In the genomic region with DNA sequence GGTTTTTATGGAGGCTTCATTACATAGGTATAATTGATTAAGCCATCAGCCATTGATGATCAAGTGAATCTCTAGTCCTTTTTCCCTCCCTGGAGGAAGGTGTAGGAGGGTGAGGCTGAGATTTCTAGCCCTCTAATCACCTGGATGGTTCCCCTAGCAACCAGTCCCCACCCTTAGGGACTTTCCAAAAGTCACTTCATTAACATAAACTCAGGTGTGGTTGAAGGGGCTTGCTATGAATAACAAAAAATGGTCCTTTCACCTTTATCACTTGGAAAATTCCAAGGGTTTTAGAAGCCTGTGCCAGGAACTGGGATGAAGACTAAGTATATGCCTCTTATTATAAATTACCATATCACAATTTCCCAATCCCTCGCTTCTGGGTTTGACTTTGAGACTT, we compare ENCODE assay signal across 25 cellular contexts. TPM values are rescaled to one million over a fixed set of nuclear protein-coding genes. Genes with fewer than 3 reads are reported as not detected.
"Had no signal": no experiment of that assay in that cellular context is flagged by ENCODE, and none has a peak within 500 bp of the region (broad histone marks: within the 10 kb centered on the region; RNA-seq: fewer than 3 reads in every experiment).

No MANE protein-coding gene starts in this region.

- DNase-seq: colonic mucosa; dermis blood vessel endothelial cell; esophagus squamous epithelium; foreskin fibroblast; naive thymus-derived CD4-positive, alpha-beta T cell; nephron progenitor cell; psoas muscle; retina; right lobe of liver; stimulated activated CD4-positive, alpha-beta T cell treated with anti-CD3 and anti-CD28 coated beads, Interleukin-4, amount 100 ng/mL, for 1 hour; stimulated activated naive CD8-positive, alpha-beta T cell treated with anti-CD3 and anti-CD28 coated beads, Interleukin-15, amount 100 ng/mL, for 72 hours; testis; upper lobe of right lung had no signal

- H3K36me3 ChIP-seq: colonic mucosa, esophagus squamous epithelium, neutrophil, right lobe of liver, tibial nerve, upper lobe of right lung, vagina had no signal

- H3K27me3 ChIP-seq: colonic mucosa, esophagus squamous epithelium, right lobe of liver, testis, tibial nerve, upper lobe of right lung, vagina had no signal

- H3K36me3 Mint-ChIP-seq: naive thymus-derived CD4-positive, alpha-beta T cell; stimulated activated memory B cell treated with anti-CD40 and anti-IgM and Interleukin-4, amounts not matched to agents 10 μg/mL and 1 μg/mL and 100 μg/mL, for 72 hours had no signal

- H3K4me1 ChIP-seq: colonic mucosa, esophagus squamous epithelium, psoas muscle, right lobe of liver, testis, tibial nerve, upper lobe of right lung, vagina had no signal

- H3K4me3 Mint-ChIP-seq: naive thymus-derived CD4-positive, alpha-beta T cell; nephron progenitor cell; stimulated activated memory B cell treated with anti-CD40 and anti-IgM and Interleukin-4, amounts not matched to agents 10 μg/mL and 1 μg/mL and 100 μg/mL, for 72 hours; stimulated activated naive CD8-positive, alpha-beta T cell treated with anti-CD3 and anti-CD28 coated beads, Interleukin-15, amount 100 ng/mL, for 72 hours had no signal

- H3K9me3 Mint-ChIP-seq: naive thymus-derived CD4-positive, alpha-beta T cell; nephron progenitor cell; stimulated activated memory B cell treated with anti-CD40 and anti-IgM and Interleukin-4, amounts not matched to agents 10 μg/mL and 1 μg/mL and 100 μg/mL, for 72 hours; stimulated activated naive CD8-positive, alpha-beta T cell treated with anti-CD3 and anti-CD28 coated beads, Interleukin-15, amount 100 ng/mL, for 72 hours had no signal

- H3K4me1 Mint-ChIP-seq: stimulated activated memory B cell treated with anti-CD40 and anti-IgM and Interleukin-4, amounts not matched to agents 10 μg/mL and 1 μg/mL and 100 μg/mL, for 72 hours; stimulated activated naive CD8-positive, alpha-beta T cell treated with anti-CD3 and anti-CD28 coated beads, Interleukin-15, amount 100 ng/mL, for 72 hours had no signal

- H3K4me3 ChIP-seq: colonic mucosa, esophagus squamous epithelium, psoas muscle, right lobe of liver, testis, tibial nerve, upper lobe of right lung, vagina had no signal

- H3K27ac ChIP-seq: colonic mucosa, esophagus squamous epithelium, neutrophil, psoas muscle, right lobe of liver, testis, tibial nerve, upper lobe of right lung, vagina had no signal

- ATAC-seq: naive thymus-derived CD4-positive, alpha-beta T cell; psoas muscle; right lobe of liver; stimulated activated memory B cell treated with anti-CD40 and anti-IgM and Interleukin-4, amounts not matched to agents 10 μg/mL and 1 μg/mL and 100 μg/mL, for 72 hours; stimulated activated naive CD8-positive, alpha-beta T cell treated with anti-CD3 and anti-CD28 coated beads, Interleukin-15, amount 100 ng/mL, for 72 hours; upper lobe of right lung had no signal

- H3K27ac Mint-ChIP-seq: naive thymus-derived CD4-positive, alpha-beta T cell; nephron progenitor cell; stimulated activated memory B cell treated with anti-CD40 and anti-IgM and Interleukin-4, amounts not matched to agents 10 μg/mL and 1 μg/mL and 100 μg/mL, for 72 hours; stimulated activated naive CD8-positive, alpha-beta T cell treated with anti-CD3 and anti-CD28 coated beads, Interleukin-15, amount 100 ng/mL, for 72 hours had no signal

RNA-seq across cellular contexts. Expression of gene SMPDL3A, which starts 40.4 kb away (rescaled TPM):
- polyA plus RNA-seq: naive thymus-derived CD4-positive, alpha-beta T cell had no signal

RNA-seq across cellular contexts. Expression of gene FABP7, which starts 49.9 kb away (rescaled TPM):
- total RNA-seq: colonic mucosa; dermis blood vessel endothelial cell; epithelial cell of proximal tubule; esophagus squamous epithelium; kidney epithelial cell; liver; lung microvascular endothelial cell; mesenteric fat pad; mononuclear cell; naive thymus-derived CD4-positive, alpha-beta T cell; osteoblast; right lobe of liver; subcutaneous adipose tissue; testis; tibial nerve; upper lobe of right lung; vagina had no signal
- polyA plus RNA-seq: liver; naive thymus-derived CD4-positive, alpha-beta T cell had no signal
